ENCODE assay signal across 8 cellular contexts in the genomic region with DNA sequence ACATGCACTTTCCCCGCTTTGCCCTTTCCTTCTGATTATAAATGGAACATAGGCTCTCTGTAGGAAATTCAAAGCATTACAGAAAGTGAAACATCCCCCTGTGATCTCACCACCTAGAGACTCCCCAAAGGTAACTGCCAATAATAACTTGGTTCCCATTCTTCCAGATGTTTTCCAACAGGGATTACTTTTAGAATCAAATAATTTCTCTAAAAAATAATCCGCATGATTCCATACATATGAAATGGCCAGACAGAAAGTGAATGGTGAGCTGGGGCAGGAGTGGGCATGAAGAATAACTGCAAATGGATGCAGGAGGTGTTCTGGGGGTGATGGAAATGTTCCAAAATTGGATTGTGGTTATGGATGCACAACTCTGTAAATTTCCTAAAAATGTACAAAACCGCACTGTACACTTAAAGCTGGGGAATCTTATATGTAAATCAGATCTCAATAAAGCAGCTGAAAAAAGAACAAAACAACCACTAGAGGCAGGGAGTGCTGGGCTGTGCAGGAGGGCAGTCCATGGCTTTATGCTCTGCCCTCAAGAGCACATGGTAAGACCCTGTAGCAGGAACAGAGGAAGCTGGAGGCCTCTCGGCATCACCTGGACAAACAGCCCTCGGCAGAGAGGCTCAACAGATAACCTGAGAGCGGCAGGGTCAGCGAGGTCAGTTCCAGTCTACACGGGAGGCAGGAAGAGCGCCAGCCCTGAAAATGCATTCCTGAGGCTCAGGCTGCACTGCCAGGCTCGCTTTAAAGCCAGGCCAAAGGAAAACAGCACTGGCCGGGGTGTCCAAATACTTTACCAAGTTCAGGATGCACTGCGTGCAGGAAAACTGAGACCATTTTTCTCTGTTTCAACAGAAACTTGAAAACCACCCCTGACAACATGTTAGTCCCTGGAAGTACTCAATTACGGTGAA. TPM values are rescaled to one million over a fixed set of nuclear protein-coding genes. Genes with fewer than 3 reads are reported as not detected.
DNase-seq lines count a peak whose midpoint lies in the region; ATAC-seq and TF ChIP-seq lines count a peak whose summit lies in the region.

No MANE protein-coding gene starts in this region.

- TF ChIP-seq CTCF in dorsolateral prefrontal cortex (IDR thresholded peaks at IDR 0.05 in 54 of 56, conservative IDR thresholded peaks at IDR 0.05 in 2 of 56; ENCODE audit: low read depth in 1 of 56, partially characterized antibody in 56 of 56) (peak in 22 of 56 donors; percentile 6 to 48 (median 20)), nephron (IDR thresholded peaks at IDR 0.05; ENCODE audit: unreplicated experiment in 3 of 3) (peak; percentile 26 to 33 (median 33))

- peaks cover 76% of the 10 kb centered on the region for H3K4me1 Mint-ChIP-seq in nephron

- no peak overlapping the region for H3K4me3 Mint-ChIP-seq in nephron

- H3K27me3 Mint-ChIP-seq in nephron (ENCODE audit: low read depth): no peaks in the 10 kb centered on the region

- no peaks in the 10 kb centered on the region for H3K9me3 Mint-ChIP-seq in nephron

- intact Hi-C loops in dorsolateral prefrontal cortex (cut with DNase I): loop anchor here in 1 of 2 donors (5.0 kb wide), 1 partner anchor 37 kb away; no protein-coding TSS in a partner anchor

- peak overlapping the region in 1 of 59 donors; percentile 8 for H3K4me3 ChIP-seq in dorsolateral prefrontal cortex

- peak overlapping the region; percentile 57 to 71 (median 69) for H3K27ac Mint-ChIP-seq in nephron

- H3K27ac ChIP-seq in dorsolateral prefrontal cortex: peak overlapping the region in 44 of 59 donors; percentile 1 to 89 (median 54)

- no peaks in the 10 kb centered on the region for H3K36me3 Mint-ChIP-seq in nephron (ENCODE audit: low read depth)

- DNase-seq in Daoy (ENCODE audit: low read depth): peak; percentile 55
- peak; percentile 87 for DNase-seq in NCI-H2196 (lab: John Stamatoyannopoulos, UW; ENCODE audit: unreplicated experiment)
- DNase-seq in dorsolateral prefrontal cortex: no peak
- no peak for DNase-seq in middle frontal gyrus (ENCODE audit: extremely low spot score, low spot score)
- DNase-seq in HPDE6-E6E7 (ENCODE audit: extremely low spot score): no peak

- ATAC-seq in GM21360 (IDR thresholded peaks at IDR 0.05; ENCODE audit: unreplicated experiment): no peak
- no peak for ATAC-seq in GM21576 (IDR thresholded peaks at IDR 0.05; ENCODE audit: unreplicated experiment)

- no peaks in the 10 kb centered on the region for H3K27me3 ChIP-seq in dorsolateral prefrontal cortex

RNA-seq across cellular contexts. Expression of a gene that starts 39.7 kb away (rescaled TPM):
- total RNA-seq in Daoy (2014; rRNA removed; shearing (Covaris generic)): 141 and 154 TPM in 2 replicates
- total RNA-seq in dorsolateral prefrontal cortex: 100 to 1,000 TPM; 118 to 250 (median 198) TPM

Comparison
In these comparisons a context has a peak if more than half of its experiments do, and no peak if none do; other contexts are left out.
1. DNase-seq: peak in Daoy (single experiment) and NCI-H2196 (single experiment); none in dorsolateral prefrontal cortex (0 of 10), middle frontal gyrus (single experiment) and HPDE6-E6E7 (single experiment).